ENCODE assay signal across 9 cellular contexts in the genomic region with DNA sequence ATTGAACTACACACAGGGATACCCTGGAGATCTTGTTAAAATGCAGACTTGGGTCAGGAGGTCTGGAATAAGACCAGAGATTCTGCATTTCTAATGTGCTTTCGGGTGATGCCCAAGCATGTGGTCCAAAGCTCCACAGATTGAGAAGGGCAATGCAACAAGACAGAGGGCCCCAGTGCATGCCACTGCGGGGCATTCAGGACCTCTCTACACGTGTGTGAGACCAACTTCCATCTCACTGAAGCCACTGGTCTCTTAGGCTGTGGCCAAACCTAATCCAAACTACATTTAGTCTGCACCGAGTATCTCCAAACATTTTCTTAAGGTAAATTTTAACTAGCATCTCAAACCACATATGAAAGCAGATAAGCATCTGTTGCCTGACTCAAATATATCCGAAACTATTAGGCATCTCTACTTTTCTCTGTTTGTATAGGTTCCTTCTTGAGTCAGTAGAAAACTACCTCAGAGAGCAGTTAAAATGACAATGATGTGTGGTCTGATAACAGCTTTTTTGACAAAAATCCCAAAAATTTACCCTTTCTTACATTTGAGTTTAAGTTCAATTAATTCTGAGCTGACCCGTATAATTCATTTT.
DNase-seq lines count a peak whose midpoint lies in the region; ATAC-seq and TF ChIP-seq lines count a peak whose summit lies in the region.
"Had no signal": no experiment of that assay in that cellular context is flagged by ENCODE, and none has a peak within 500 bp of the region (broad histone marks: within the 10 kb centered on the region; RNA-seq: fewer than 3 reads in every experiment).

No MANE protein-coding gene starts in this region.

- DNase-seq in central memory CD8-positive, alpha-beta T cell (ENCODE audit: low spot score in 2 of 2), result no peak
- DNase-seq in colonic mucosa (no peak), A172 (ENCODE audit: low spot score) (no peak), NCI-H1417 treated with DMSO at 0.1 percent for 48 hours (lab: John Stamatoyannopoulos, UW) (no peak)
- no peak for DNase-seq in central memory CD4-positive, alpha-beta T cell

- no peaks in the 10 kb centered on the region for H3K4me1 ChIP-seq in colonic mucosa

- H3K9me3 ChIP-seq in colonic mucosa, result no peaks in the 10 kb centered on the region

- no peaks in the 10 kb centered on the region for H3K36me3 ChIP-seq in colonic mucosa

- H3K27me3 Mint-ChIP-seq in central memory CD8-positive, alpha-beta T cell, result no peaks in the 10 kb centered on the region

- TF ChIP-seq CTCF in colonic mucosa (IDR thresholded peaks at IDR 0.05), result no peak

- intact Hi-C loops in colonic mucosa (cut with DNase I), result no loop called here

- H3K27ac Mint-ChIP-seq in central memory CD8-positive, alpha-beta T cell (ENCODE audit: low read depth), result peak overlapping the region; percentile 94
- H3K27ac Mint-ChIP-seq: nephron had no signal

- H3K9me3 Mint-ChIP-seq in central memory CD8-positive, alpha-beta T cell, result no peaks in the 10 kb centered on the region

- H3K4me3 Mint-ChIP-seq in central memory CD8-positive, alpha-beta T cell, result peak overlapping the region; percentile 89
- H3K4me3 Mint-ChIP-seq: nephron had no signal

- H3K27me3 ChIP-seq in colonic mucosa, result no peaks in the 10 kb centered on the region

- peaks cover 11% of the 10 kb centered on the region for H3K36me3 Mint-ChIP-seq in central memory CD8-positive, alpha-beta T cell (ENCODE audit: insufficient read depth)

- ATAC-seq in GM18508 (IDR thresholded peaks at IDR 0.05; ENCODE audit: insufficient read depth, unreplicated experiment), result peak; percentile 46
- peak; percentile 38 for ATAC-seq in GM21515 (IDR thresholded peaks at IDR 0.05; ENCODE audit: unreplicated experiment)
- ATAC-seq in HG03439 (IDR thresholded peaks at IDR 0.05; ENCODE audit: unreplicated experiment), result peak; percentile 42
- no peak for ATAC-seq in central memory CD8-positive, alpha-beta T cell (replicated peaks; ENCODE audit: extremely low read depth, poor library complexity, severe bottlenecking)

- no peak overlapping the region for H3K9ac ChIP-seq in colonic mucosa (ENCODE audit: low read depth in 2 of 2, low read length in 2 of 2)

- no peak overlapping the region for H3K27ac ChIP-seq in colonic mucosa

- H3K4me1 Mint-ChIP-seq in central memory CD8-positive, alpha-beta T cell, result peaks cover 64% of the 10 kb centered on the region

- no peak overlapping the region for H3K4me3 ChIP-seq in colonic mucosa
